8 cellular contexts compared by ENCODE assay signal in genomic region chrX:74291964-74292891, GRCh38. TPM values are rescaled to one million over a fixed set of nuclear protein-coding genes. Genes with fewer than 3 reads are reported as not detected.
DNase-seq lines count a peak whose midpoint lies in the region; ATAC-seq and TF ChIP-seq lines count a peak whose summit lies in the region.

No MANE protein-coding gene starts in this region.

- TF ChIP-seq EP300 in neural cell (conservative IDR thresholded peaks at IDR 0.05; ENCODE audit: poor library complexity, severe bottlenecking): no peak

- H3K9me3 ChIP-seq in neural cell (ENCODE audit: low read length): no peaks in the 10 kb centered on the region

- H3K27me3 ChIP-seq in GM23338 (ENCODE audit: insufficient read depth) (no peaks in the 10 kb centered on the region), neural cell (ENCODE audit: insufficient read depth, low read depth, low read length) (no peaks in the 10 kb centered on the region)

- H3K36me3 ChIP-seq in GM23338 (ENCODE audit: insufficient read depth) (no peaks in the 10 kb centered on the region), neural cell (ENCODE audit: insufficient read depth, low read length) (no peaks in the 10 kb centered on the region)

- peaks cover 14% of the 10 kb centered on the region for H3K4me1 Mint-ChIP-seq in GM23338
- H3K4me1 Mint-ChIP-seq in activated T-helper 2 cell treated with anti-CD3 and anti-CD28 coated beads, Interferon-gamma antibody, Interleukin-2, Interleukin-4, amounts not matched to agents 10 μg/mL and 5 μg/mL and 100 μg/mL, durations not matched to agents 14 hours and 24 hours and 36 hours (ENCODE audit: low read depth): peaks cover 14% of the 10 kb centered on the region
- peaks cover 19% of the 10 kb centered on the region for H3K4me1 Mint-ChIP-seq in stimulated activated naive CD8-positive, alpha-beta T cell treated with anti-CD3 and anti-CD28 coated beads, Interleukin-15, amount 100 ng/mL, for 72 hours

- TF ChIP-seq CTCF in GM23338 (conservative IDR thresholded peaks at IDR 0.05; ENCODE audit: low read depth in 2 of 2) (peak; percentile 25 to 53), fibroblast of pulmonary artery (IDR thresholded peaks at IDR 0.05; ENCODE audit: low read length, missing control alignments) (peak; percentile 10), neural cell (IDR thresholded peaks at IDR 0.05; ENCODE audit: poor library complexity, severe bottlenecking) (peak; percentile 66)

- no peaks in the 10 kb centered on the region for H3F3A ChIP-seq in GM23338 (replicated peaks; ENCODE audit: low read depth)
- H3F3A ChIP-seq in neural cell (ENCODE audit: insufficient read depth, low read length, poor library complexity, severe bottlenecking): no peaks in the 10 kb centered on the region

- peaks cover 23% of the 10 kb centered on the region; the same call in 1 of the 2 replicates for H4K20me1 ChIP-seq in GM23338 (replicated peaks; ENCODE audit: insufficient read depth)
- no peaks in the 10 kb centered on the region for H4K20me1 ChIP-seq in neural cell (ENCODE audit: insufficient read depth)

- peak overlapping the region; percentile 91 for H3K4me3 ChIP-seq in GM23338
- H3K4me3 ChIP-seq in fibroblast of pulmonary artery (replicated peaks; ENCODE audit: low read depth, low read length): peak overlapping the region; percentile 88
- H3K4me3 ChIP-seq in neural cell (ENCODE audit: low read length): peak overlapping the region; percentile 81

- no peak overlapping the region for H2AFZ ChIP-seq in GM23338
- H2AFZ ChIP-seq in neural cell (ENCODE audit: low read depth, low read length): no peak overlapping the region

- H3K9me3 Mint-ChIP-seq in GM23338: no peaks in the 10 kb centered on the region
- no peaks in the 10 kb centered on the region for H3K9me3 Mint-ChIP-seq in activated T-helper 2 cell treated with anti-CD3 and anti-CD28 coated beads, Interferon-gamma antibody, Interleukin-2, Interleukin-4, amounts not matched to agents 10 μg/mL and 5 μg/mL and 100 μg/mL, durations not matched to agents 14 hours and 24 hours and 36 hours
- no peaks in the 10 kb centered on the region for H3K9me3 Mint-ChIP-seq in stimulated activated naive CD8-positive, alpha-beta T cell treated with anti-CD3 and anti-CD28 coated beads, Interleukin-15, amount 100 ng/mL, for 72 hours

- intact Hi-C loops in activated T-helper 2 cell treated with anti-CD3 and anti-CD28 coated beads, Interferon-gamma antibody, Interleukin-2, Interleukin-4, amounts not matched to agents 10 μg/mL and 5 μg/mL and 100 μg/mL, durations not matched to agents 14 hours and 24 hours and 36 hours (cut with micrococcal nuclease): loop anchor here (1.0 to 5.0 kb wide), 4 partner anchors 53 to 730 kb away; partner anchors contain the start of genes CHIC1 and RLIM

- H3K27ac Mint-ChIP-seq in GM23338: peak overlapping the region; percentile 98
- peak overlapping the region; percentile 100 for H3K27ac Mint-ChIP-seq in activated T-helper 2 cell treated with anti-CD3 and anti-CD28 coated beads, Interferon-gamma antibody, Interleukin-2, Interleukin-4, amounts not matched to agents 10 μg/mL and 5 μg/mL and 100 μg/mL, durations not matched to agents 14 hours and 24 hours and 36 hours
- peak overlapping the region; percentile 97 to 98 for H3K27ac Mint-ChIP-seq in stimulated activated naive CD8-positive, alpha-beta T cell treated with anti-CD3 and anti-CD28 coated beads, Interleukin-15, amount 100 ng/mL, for 72 hours

- peak overlapping the region; percentile 93 for H3K4me3 Mint-ChIP-seq in GM23338
- H3K4me3 Mint-ChIP-seq in activated T-helper 2 cell treated with anti-CD3 and anti-CD28 coated beads, Interferon-gamma antibody, Interleukin-2, Interleukin-4, amounts not matched to agents 10 μg/mL and 5 μg/mL and 100 μg/mL, durations not matched to agents 14 hours and 24 hours and 36 hours (ENCODE audit: low read depth): peak overlapping the region; percentile 97
- H3K4me3 Mint-ChIP-seq in stimulated activated naive CD8-positive, alpha-beta T cell treated with anti-CD3 and anti-CD28 coated beads, Interleukin-15, amount 100 ng/mL, for 72 hours: peak overlapping the region; percentile 87 to 99

- H3K36me3 Mint-ChIP-seq in GM23338 (ENCODE audit: low read depth): peaks cover 38% of the 10 kb centered on the region
- H3K36me3 Mint-ChIP-seq in activated T-helper 2 cell treated with anti-CD3 and anti-CD28 coated beads, Interferon-gamma antibody, Interleukin-2, Interleukin-4, amounts not matched to agents 10 μg/mL and 5 μg/mL and 100 μg/mL, durations not matched to agents 14 hours and 24 hours and 36 hours (ENCODE audit: low read depth): peaks cover 34% of the 10 kb centered on the region

- H3K79me2 ChIP-seq in GM23338 (replicated peaks; ENCODE audit: insufficient read depth) (peaks cover 57% of the 10 kb centered on the region), neural cell (replicated peaks; ENCODE audit: insufficient read depth, low read length) (peaks cover 46% of the 10 kb centered on the region)

- H3K9me2 ChIP-seq in GM23338 (ENCODE audit: insufficient read depth): no peaks in the 10 kb centered on the region
- H3K9me2 ChIP-seq in neural cell (ENCODE audit: insufficient read depth, low read length): no peaks in the 10 kb centered on the region

- H3K4me1 ChIP-seq in GM23338 (ENCODE audit: insufficient read depth): peaks cover 25% of the 10 kb centered on the region

- H3K27ac ChIP-seq in GM23338 (ENCODE audit: low read depth) (peak overlapping the region; percentile 99), neural cell (ENCODE audit: low read length) (peak overlapping the region; percentile 96)

- H3K27me3 Mint-ChIP-seq in GM23338 (ENCODE audit: insufficient read depth, low read depth, poor library complexity): peaks cover 3% of the 10 kb centered on the region
- H3K27me3 Mint-ChIP-seq in activated T-helper 2 cell treated with anti-CD3 and anti-CD28 coated beads, Interferon-gamma antibody, Interleukin-2, Interleukin-4, amounts not matched to agents 10 μg/mL and 5 μg/mL and 100 μg/mL, durations not matched to agents 14 hours and 24 hours and 36 hours (ENCODE audit: low read depth): no peaks in the 10 kb centered on the region
- no peaks in the 10 kb centered on the region for H3K27me3 Mint-ChIP-seq in stimulated activated naive CD8-positive, alpha-beta T cell treated with anti-CD3 and anti-CD28 coated beads, Interleukin-15, amount 100 ng/mL, for 72 hours

- H3K9ac ChIP-seq in neural cell (ENCODE audit: low read length): peak overlapping the region; percentile 93

- peak; percentile 59 for TF ChIP-seq RAD21 in neural cell (conservative IDR thresholded peaks at IDR 0.05)

- peak; percentile 88 for DNase-seq in EL
- DNase-seq in GM23338 (ENCODE audit: low spot score): peak; percentile 87
- peak; percentile 83 for DNase-seq in LHCN-M2 (ENCODE audit: low read depth)
- DNase-seq in RPMI7951 (ENCODE audit: low read depth): peak; percentile 91
- peak; percentile 68 for DNase-seq in activated T-helper 2 cell treated with anti-CD3 and anti-CD28 coated beads, Interferon-gamma antibody, Interleukin-2, Interleukin-4, amounts not matched to agents 10 μg/mL and 5 μg/mL and 100 μg/mL, durations not matched to agents 14 hours and 24 hours and 36 hours (ENCODE audit: low spot score)
- DNase-seq in fibroblast of pulmonary artery (ENCODE audit: low read depth): peak; percentile 90
- DNase-seq in stimulated activated naive CD8-positive, alpha-beta T cell treated with anti-CD3 and anti-CD28 coated beads, Interleukin-15, amount 100 ng/mL, for 72 hours: peak; percentile 68 to 79

- H3K4me2 ChIP-seq in GM23338 (peak overlapping the region; percentile 79), neural cell (ENCODE audit: low read length) (no peak overlapping the region)

- peak; percentile 89 for ATAC-seq in GM23338
- peak; percentile 92 for ATAC-seq in stimulated activated naive CD8-positive, alpha-beta T cell treated with anti-CD3 and anti-CD28 coated beads, Interleukin-15, amount 100 ng/mL, for 72 hours

TF ChIP-seq in neural cell, 6 proteins besides CTCF, POLR2A, EP300 and RAD21 (continues in another document):
- TF ChIP-seq TAF1 (IDR thresholded peaks at IDR 0.05; ENCODE audit: low read depth) (peak; percentile 73), REST (IDR thresholded peaks at IDR 0.05; ENCODE audit: borderline replicate concordance) (peak; percentile 69), SMC3 (conservative IDR thresholded peaks at IDR 0.05; ENCODE audit: poor library complexity) (peak; percentile 68), POLR2AphosphoS5 (IDR thresholded peaks at IDR 0.05) (peak; percentile 88), EZH2 (IDR thresholded peaks at IDR 0.05; ENCODE audit: borderline replicate concordance, insufficient read depth, low read length, poor library complexity, severe bottlenecking) (no peak)

RNA-seq across cellular contexts. Expression of gene ZCCHC13, which starts 11.8 kb away (rescaled TPM):
- total RNA-seq in GM23338 (2014; rRNA removed; shearing (Covaris generic)): not detected in 2 replicates
- polyA plus RNA-seq in GM23338 (2016; fragmentation: Nextera tagmentation; extraction: Ambion mirVana): not detected in 2 replicates
- total RNA-seq in LHCN-M2 (2014; rRNA removed): not detected in 2 replicates
- polyA plus RNA-seq in LHCN-M2 (2012): not detected
- total RNA-seq in RPMI7951 (2014; rRNA removed; shearing (Covaris generic)): not detected in 2 replicates
- total RNA-seq in activated T-helper 2 cell treated with anti-CD3 and anti-CD28 coated beads, Interferon-gamma antibody, Interleukin-2, Interleukin-4, amounts not matched to agents 10 μg/mL and 5 μg/mL and 100 μg/mL, durations not matched to agents 14 hours and 24 hours and 36 hours: not detected in 2 replicates
- polyA plus RNA-seq in neural cell: not detected in 2 replicates
- not detected in 2 replicates for polyA minus RNA-seq in neural cell

Comparison
In these comparisons a context has a peak if more than half of its experiments do, and no peak if none do; other contexts are left out.
1. Peak in every context shown above with its lines: DNase-seq, ATAC-seq, H3K4me3 ChIP-seq and H3K27ac ChIP-seq.
2. CTCF ChIP-seq: peak in every context shown above with its lines; median percentile 66 in neural cell; 39 in GM23338; 10 in fibroblast of pulmonary artery.